Comparison of ENCODE assay signal across 1 cellular context in genomic region chr20:35084998-35085397, GRCh38.
TF ChIP-seq lines count a peak whose summit lies in the region.

No MANE protein-coding gene starts in this region.

TF ChIP-seq in GM23338, 12 proteins besides CTCF, POLR2A, EP300 and RAD21 (continued from another document):
- TF ChIP-seq REST (IDR thresholded peaks at IDR 0.05; ENCODE audit: unreplicated experiment), result no peak
- no peak for TF ChIP-seq EZH2 (IDR thresholded peaks at IDR 0.05; ENCODE audit: low read depth, unreplicated experiment)
- no peak for TF ChIP-seq EZH2phosphoT487 (IDR thresholded peaks at IDR 0.05; ENCODE audit: unreplicated experiment)
- no peak for TF ChIP-seq NANOG (IDR thresholded peaks at IDR 0.05; ENCODE audit: borderline replicate concordance)
- no peak for TF ChIP-seq ZNF462 (CRISPR knock-in tag; IDR thresholded peaks at IDR 0.05)
- TF ChIP-seq POLR2AphosphoS5 (IDR thresholded peaks at IDR 0.05; ENCODE audit: low read depth), result no peak
- no peak for TF ChIP-seq JUNB (IDR thresholded peaks at IDR 0.05; ENCODE audit: unreplicated experiment)
- no peak for TF ChIP-seq ETS1 (IDR thresholded peaks at IDR 0.05)
- TF ChIP-seq CREB1 (CRISPR knock-in tag; IDR thresholded peaks at IDR 0.05; ENCODE audit: low read depth), result no peak
- no peak for TF ChIP-seq STAT1 (IDR thresholded peaks at IDR 0.05; ENCODE audit: unreplicated experiment)
TF ChIP-seq in GM23338: peak in this region for 0.
